In the genomic region with DNA sequence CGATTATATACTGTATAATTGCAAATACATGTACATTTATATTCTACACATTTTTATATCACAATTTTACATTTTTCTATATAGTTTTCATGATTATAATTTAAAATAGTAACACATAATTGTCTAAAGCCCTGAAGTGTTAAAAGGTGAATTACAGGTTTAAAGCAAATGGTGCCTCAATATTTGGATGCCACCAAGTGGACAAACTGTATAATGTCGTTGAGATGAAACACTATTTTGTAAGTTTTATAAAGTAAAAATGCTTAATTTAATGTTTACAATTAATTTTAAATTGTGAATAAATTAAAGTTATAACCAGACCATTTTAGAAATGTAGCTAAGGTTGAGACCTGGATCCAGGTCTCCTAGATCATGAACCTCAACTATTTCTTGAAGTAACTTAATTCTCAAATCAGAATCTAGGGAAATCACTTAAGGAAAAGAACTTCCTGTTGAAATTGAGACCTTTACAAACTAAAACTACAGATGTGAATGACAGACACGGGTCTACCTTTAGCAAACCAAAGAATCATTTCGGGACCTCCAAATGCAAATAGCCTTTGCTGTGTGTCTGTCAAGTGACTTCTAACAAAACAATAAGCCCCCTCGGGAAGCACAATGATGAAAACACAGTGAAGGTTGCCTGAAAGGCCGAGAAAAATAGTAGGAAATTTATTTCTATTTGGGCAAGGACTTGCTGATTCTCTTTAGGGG, we compare ENCODE assay signal across 8 cellular contexts. TPM values are rescaled to one million over a fixed set of nuclear protein-coding genes. Genes with fewer than 3 reads are reported as not detected.
DNase-seq lines count a peak whose midpoint lies in the region; ATAC-seq and TF ChIP-seq lines count a peak whose summit lies in the region.

No MANE protein-coding gene starts in this region.

- H3K23ac ChIP-seq in mesenchymal stem cell (ENCODE audit: low read length in 2 of 2): no peak overlapping the region

- H3K4ac ChIP-seq in mesenchymal stem cell (ENCODE audit: low read depth in 1 of 2, low read length in 2 of 2): no peak overlapping the region

- H3K4me3 ChIP-seq in Loucy (ENCODE audit: low read length, poor library complexity, severe bottlenecking) (no peak overlapping the region), brain microvascular endothelial cell (ENCODE audit: low read depth, low read length) (peak overlapping the region; percentile 32), mesenchymal stem cell (ENCODE audit: insufficient read depth in 1 of 2, low read depth in 1 of 2, low read length in 2 of 2) (peak overlapping the region in 1 of 2 experiments; percentile 39)

- no peak overlapping the region for H3K14ac ChIP-seq in mesenchymal stem cell (ENCODE audit: low read length in 2 of 2)

- H4K20me1 ChIP-seq in Loucy (ENCODE audit: insufficient read depth, low read length, poor library complexity, severe bottlenecking): no peaks in the 10 kb centered on the region

- H2BK5ac ChIP-seq in mesenchymal stem cell (ENCODE audit: low read depth, low read length, poor library complexity, severe bottlenecking): no peak overlapping the region

- H3K9ac ChIP-seq in Loucy (ENCODE audit: low read depth, low read length, poor library complexity, severe bottlenecking) (no peak overlapping the region), mesenchymal stem cell (ENCODE audit: low read length) (peak overlapping the region; percentile 80)

- no peak overlapping the region for H4K8ac ChIP-seq in mesenchymal stem cell (ENCODE audit: low read length)

- no peak overlapping the region for H2BK12ac ChIP-seq in mesenchymal stem cell (ENCODE audit: low read length in 2 of 2)

- H3K79me2 ChIP-seq in Loucy (ENCODE audit: insufficient read depth, low read length): no peaks in the 10 kb centered on the region

- H3K79me1 ChIP-seq in mesenchymal stem cell (replicated peaks; ENCODE audit: low read length, poor library complexity, severe bottlenecking): no peaks in the 10 kb centered on the region

- H3K9me3 ChIP-seq in Loucy (ENCODE audit: insufficient read depth, low read depth, low read length): no peaks in the 10 kb centered on the region
- H3K9me3 ChIP-seq in mesenchymal stem cell (ENCODE audit: control insufficient read depth, low read length): no peaks in the 10 kb centered on the region

- no peak overlapping the region for H2BK120ac ChIP-seq in mesenchymal stem cell (ENCODE audit: low read depth, low read length)

- H3K27me3 ChIP-seq in Loucy (ENCODE audit: insufficient read depth, low read length, poor library complexity, severe bottlenecking) (no peaks in the 10 kb centered on the region), brain microvascular endothelial cell (replicated peaks) (no peaks in the 10 kb centered on the region), mesenchymal stem cell (ENCODE audit: control insufficient read depth in 1 of 2, insufficient read depth in 1 of 2, low read length in 2 of 2) (no peaks in the 10 kb centered on the region)

- no peaks in the 10 kb centered on the region for H3K9me2 ChIP-seq in Loucy (replicated peaks; ENCODE audit: low read depth, low read length)

- 53% methylated on average over 3 of the region's 6 CpGs for WGBS in mesenchymal stem cell

- no peak overlapping the region for H4K91ac ChIP-seq in mesenchymal stem cell (ENCODE audit: low read length)

- in situ Hi-C loops in brain microvascular endothelial cell (cut with HindIII; ENCODE audit: low pct_ligation_motif_present, low sequenced_read_pairs): no loop called here

- H3K18ac ChIP-seq in mesenchymal stem cell (ENCODE audit: low read depth in 1 of 2, low read length in 2 of 2): no peak overlapping the region

- DNase-seq in DMS79 (lab: John Stamatoyannopoulos, UW) (peak; percentile 4), brain microvascular endothelial cell (no peak), mesenchymal stem cell (peak; percentile 32), mesenteric fat pad (ENCODE audit: low spot score) (no peak), hepatic stellate cell (ENCODE audit: low spot score) (no peak)

- H3F3A ChIP-seq in Loucy (ENCODE audit: low read depth): no peaks in the 10 kb centered on the region

- no peaks in the 10 kb centered on the region for H3K4me1 ChIP-seq in Loucy (ENCODE audit: insufficient read depth, low read length, poor library complexity, severe bottlenecking)
- H3K4me1 ChIP-seq in mesenchymal stem cell (ENCODE audit: control insufficient read depth, insufficient read depth, low read depth, low read length): peaks cover 4% of the 10 kb centered on the region

- H3K4me2 ChIP-seq in Loucy (ENCODE audit: low read depth, low read length, poor library complexity, severe bottlenecking): no peak overlapping the region
- H3K4me2 ChIP-seq in mesenchymal stem cell (ENCODE audit: low read length, poor library complexity, severe bottlenecking): no peak overlapping the region

- 0 out of 2 replicates have a peak overlapping the region, but pooled peaks have one; percentile 22 for H2AFZ ChIP-seq in Loucy (ENCODE audit: low read length)
- no peak overlapping the region for H2AFZ ChIP-seq in mesenchymal stem cell (ENCODE audit: low read depth, low read length)

- H3K36me3 ChIP-seq in Loucy (ENCODE audit: insufficient read depth, low read length) (no peaks in the 10 kb centered on the region), brain microvascular endothelial cell (replicated peaks) (no peaks in the 10 kb centered on the region), mesenchymal stem cell (ENCODE audit: control insufficient read depth in 1 of 2, insufficient read depth in 2 of 2, low read depth in 1 of 2, low read length in 2 of 2) (no peaks in the 10 kb centered on the region)

- H2AK5ac ChIP-seq in mesenchymal stem cell (ENCODE audit: low read length, severe bottlenecking): no peak overlapping the region

- ATAC-seq in HG03342 (IDR thresholded peaks at IDR 0.05; ENCODE audit: unreplicated experiment) (no peak), GM18520 (IDR thresholded peaks at IDR 0.05; ENCODE audit: unreplicated experiment) (no peak)

- no peak overlapping the region for H2BK15ac ChIP-seq in mesenchymal stem cell (ENCODE audit: low read depth, poor library complexity, severe bottlenecking)

- TF ChIP-seq CTCF in Loucy (conservative IDR thresholded peaks at IDR 0.05; ENCODE audit: low read length) (peak; percentile 62), brain microvascular endothelial cell (IDR thresholded peaks at IDR 0.05; ENCODE audit: low read depth, low read length, missing control alignments) (peak; percentile 52)

- peak overlapping the region; percentile 5 for H3K27ac ChIP-seq in brain microvascular endothelial cell
- H3K27ac ChIP-seq in mesenchymal stem cell (ENCODE audit: low read length, poor library complexity, severe bottlenecking): peak overlapping the region; percentile 19

RNA-seq across cellular contexts. Expression of gene EHHADH, which starts 37.8 kb away (rescaled TPM):
- 0.17 TPM for polyA plus RNA-seq in mesenchymal stem cell (2013, experiment 1 of 2)
- polyA plus RNA-seq in mesenchymal stem cell (2013, experiment 2 of 2): 0.15 TPM
- 33.0 TPM for total RNA-seq in mesenteric fat pad

Comparison
In these comparisons a context has a peak if more than half of its experiments do, and no peak if none do; other contexts are left out.
1. DNase-seq: peak in DMS79 (single experiment) and mesenchymal stem cell (single experiment); none in brain microvascular endothelial cell (single experiment), mesenteric fat pad (single experiment) and hepatic stellate cell (single experiment).